Comparison of ENCODE assay signal across 8 cellular contexts in genomic region chr1:167708940-167709389, GRCh38. TPM values are rescaled to one million over a fixed set of nuclear protein-coding genes. Genes with fewer than 3 reads are reported as not detected.
DNase-seq lines count a peak whose midpoint lies in the region; ATAC-seq lines count a peak whose summit lies in the region.
"Had no signal": no experiment of that assay in that cellular context is flagged by ENCODE, and none has a peak within 500 bp of the region (broad histone marks: within the 10 kb centered on the region; RNA-seq: fewer than 3 reads in every experiment).

No MANE protein-coding gene starts in this region.

- H3K9me3 Mint-ChIP-seq in naive thymus-derived CD8-positive, alpha-beta T cell: no peaks in the 10 kb centered on the region

- H3K4me1 Mint-ChIP-seq in naive thymus-derived CD8-positive, alpha-beta T cell: peaks cover 9 to 46% (median 24%) of the 10 kb centered on the region in 4 donors

- H3K36me3 ChIP-seq in SJSA1: no peaks in the 10 kb centered on the region; the same call in 1 of the 2 replicates

- peak overlapping the region; percentile 35 to 88 (median 75) for H3K27ac Mint-ChIP-seq in naive thymus-derived CD8-positive, alpha-beta T cell

- H3K27me3 Mint-ChIP-seq in naive thymus-derived CD8-positive, alpha-beta T cell: peaks cover 0 to 2% (median 0%) of the 10 kb centered on the region in 5 donors

- ATAC-seq in GM18502 (IDR thresholded peaks at IDR 0.05; ENCODE audit: poor library complexity, unreplicated experiment): peak; percentile 55
- peak; percentile 32 for ATAC-seq in HG02763 (IDR thresholded peaks at IDR 0.05; ENCODE audit: unreplicated experiment)
- no peak for ATAC-seq in naive thymus-derived CD8-positive, alpha-beta T cell
- no peak for ATAC-seq in GM18858 (IDR thresholded peaks at IDR 0.05; ENCODE audit: unreplicated experiment)

- POLR2A ChIA-PET in naive thymus-derived CD8-positive, alpha-beta T cell (lab: Charles Lee): interaction anchor here (0.7 to 1.4 kb wide), 2 partner anchors 13 to 56 kb away, joined by 3 read pairs; partner anchors contain the start of gene MPZL1

- DNase-seq in SJSA1 (ENCODE audit: low read depth in 1 of 2, low spot score in 2 of 2): peak; percentile 77 to 79
- DNase-seq in naive thymus-derived CD8-positive, alpha-beta T cell: no peak
- no peak for DNase-seq in medulla oblongata (ENCODE audit: extremely low spot score)
- no peak for DNase-seq in NK-92 (lab: John Stamatoyannopoulos, UW; ENCODE audit: unreplicated experiment)
- DNase-seq: activated effector memory CD4-positive, alpha-beta T cell treated with Interleukin-2 at 50 U/mL for 16 hours had no signal

- H3K4me3 Mint-ChIP-seq in naive thymus-derived CD8-positive, alpha-beta T cell: no peak overlapping the region

- H3K27ac ChIP-seq in SJSA1: peak overlapping the region; percentile 25

- peaks cover 63% of the 10 kb centered on the region for H3K4me1 ChIP-seq in SJSA1 (replicated peaks)

- no peak overlapping the region for H3K4me3 ChIP-seq in SJSA1

- no peaks in the 10 kb centered on the region for H3K9me3 ChIP-seq in SJSA1 (replicated peaks)

- peaks cover 0 to 42% (median 0%) of the 10 kb centered on the region in 3 donors for H3K36me3 Mint-ChIP-seq in naive thymus-derived CD8-positive, alpha-beta T cell

- no peaks in the 10 kb centered on the region for H3K27me3 ChIP-seq in SJSA1 (replicated peaks)

RNA-seq across cellular contexts. Expression of gene MPZL1, which starts 12.8 kb away (rescaled TPM):
- 74.1 and 78.5 TPM in 2 replicates for total RNA-seq in SJSA1 (2014; rRNA removed; shearing (Covaris generic))
- 1 to 10 TPM; 6.9 to 8.3 TPM for total RNA-seq in naive thymus-derived CD8-positive, alpha-beta T cell
- polyA plus RNA-seq in naive thymus-derived CD8-positive, alpha-beta T cell: 1 to 10 TPM; 7.9 to 8.9 (median 8.2) TPM

Comparison
In these comparisons a context has a peak if more than half of its experiments do, and no peak if none do; other contexts are left out.
1. ATAC-seq: peak in GM18502 (single experiment) and HG02763 (single experiment); none in naive thymus-derived CD8-positive, alpha-beta T cell (0 of 2) and GM18858 (single experiment).
2. DNase-seq: peak in SJSA1 (2 of 2); none in naive thymus-derived CD8-positive, alpha-beta T cell (0 of 10), medulla oblongata (single experiment) and NK-92 (single experiment).